In the genomic region with DNA sequence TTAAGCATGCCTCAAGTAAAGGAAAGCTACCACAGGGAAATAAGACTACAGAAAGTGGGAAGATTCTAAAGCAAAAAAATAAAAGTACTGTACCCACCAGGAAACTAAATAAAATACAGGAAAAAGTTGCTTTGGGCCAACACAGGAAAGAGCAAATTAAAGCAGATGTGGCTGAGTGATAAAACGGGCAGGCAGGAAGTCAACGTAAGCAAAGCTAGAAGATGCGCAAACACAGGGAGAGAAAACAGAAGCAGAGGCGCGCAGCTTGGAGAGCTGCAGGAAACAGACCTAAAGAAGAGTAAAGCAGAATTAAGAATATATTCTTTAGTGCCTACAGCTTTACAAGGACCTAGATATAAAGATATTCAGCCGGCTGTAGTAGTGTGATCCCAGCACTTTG, we compare ENCODE assay signal across 1 cellular context.
TF ChIP-seq lines count a peak whose summit lies in the region.

No MANE protein-coding gene starts in this region.

TF ChIP-seq in K562, 482 proteins besides CTCF, POLR2A, EP300 and RAD21:
- TF ChIP-seq SMARCA4 (IDR thresholded peaks at IDR 0.05) (peak; percentile 60; the same call in 1 of the 2 replicates), NRF1 (conservative IDR thresholded peaks at IDR 0.05 in 1 of 2, IDR thresholded peaks at IDR 0.05 in 1 of 2) (peak; percentile 57 to 65; a peak in 3 of 4 replicates), HEY1 (CRISPR knock-in tag; IDR thresholded peaks at IDR 0.05; ENCODE audit: borderline replicate concordance) (0 out of 2 replicates have a peak, but pooled peaks have one; percentile 10), ZNF511 (CRISPR knock-in tag; IDR thresholded peaks at IDR 0.05) (no peak), ZNF766 (CRISPR knock-in tag; conservative IDR thresholded peaks at IDR 0.05) (peak; percentile 49; the same call in 1 of the 2 replicates), DPF2 (IDR thresholded peaks at IDR 0.05) (0 out of 2 replicates have a peak, but pooled peaks have one; percentile 32), ZBTB1 (CRISPR knock-in tag; IDR thresholded peaks at IDR 0.05; ENCODE audit: borderline replicate concordance, low read depth) (no peak), ZKSCAN3 (CRISPR knock-in tag; IDR thresholded peaks at IDR 0.05) (no peak), HNRNPLL (IDR thresholded peaks at IDR 0.05; ENCODE audit: low read depth, low read length, poor library complexity, severe bottlenecking) (peak; percentile 60), ETV1 (tag; conservative IDR thresholded peaks at IDR 0.05; ENCODE audit: low read depth) (peak; percentile 72), NR2C2 (CRISPR knock-in tag; IDR thresholded peaks at IDR 0.05) (no peak), NR2C2 (tag; IDR thresholded peaks at IDR 0.05) (peak; percentile 33; the same call in 1 of the 2 replicates), ELF1 (tag; IDR thresholded peaks at IDR 0.05) (no peak), TAL1 (IDR thresholded peaks at IDR 0.05) (0 out of 2 replicates have a peak, but pooled peaks have one; percentile 17), ZNF584 (CRISPR knock-in tag; IDR thresholded peaks at IDR 0.05; ENCODE audit: low read depth) (peak; percentile 86; the same call in 1 of the 2 replicates), ZNF589 (CRISPR knock-in tag; IDR thresholded peaks at IDR 0.05; ENCODE audit: low read depth) (peak; percentile 92), ZNF175 (CRISPR knock-in tag; IDR thresholded peaks at IDR 0.05; ENCODE audit: low read depth) (peak; percentile 96), GABPA (tag; conservative IDR thresholded peaks at IDR 0.05; ENCODE audit: low read depth) (peak; percentile 75), PHF20 (IDR thresholded peaks at IDR 0.05; ENCODE audit: partially characterized antibody) (no peak), LEF1 (IDR thresholded peaks at IDR 0.05) (peak; percentile 45; the same call in 1 of the 2 replicates), ARID1B (IDR thresholded peaks at IDR 0.05) (peak; percentile 67), ELF2 (CRISPR knock-in tag; IDR thresholded peaks at IDR 0.05) (0 out of 2 replicates have a peak, but pooled peaks have one; percentile 46), CREM (IDR thresholded peaks at IDR 0.05; ENCODE audit: low read depth) (peak; percentile 51)
